Comparison of ENCODE assay signal across 18 cellular contexts in genomic region chr15:72733941-72734738, GRCh38. TPM values are rescaled to one million over a fixed set of nuclear protein-coding genes. Genes with fewer than 3 reads are reported as not detected.
DNase-seq lines count a peak whose midpoint lies in the region; ATAC-seq and TF ChIP-seq lines count a peak whose summit lies in the region.
"Had no signal": no experiment of that assay in that cellular context is flagged by ENCODE, and none has a peak within 500 bp of the region (broad histone marks: within the 10 kb centered on the region; RNA-seq: fewer than 3 reads in every experiment).

No MANE protein-coding gene starts in this region.

- TF ChIP-seq CTCF in endothelial cell (IDR thresholded peaks at IDR 0.05; ENCODE audit: unreplicated experiment) (no peak), progenitor cell of endocrine pancreas (IDR thresholded peaks at IDR 0.05; ENCODE audit: unreplicated experiment) (no peak)

- H3K4me1 Mint-ChIP-seq in activated CD4-positive, alpha-beta T cell treated with anti-CD3 and anti-CD28 coated beads, Interleukin-2, amount 10 ng/mL, durations not matched to agents 7 days and 5 days, result peaks cover 20% of the 10 kb centered on the region
- H3K4me1 Mint-ChIP-seq in endothelial cell (ENCODE audit: unreplicated experiment), result no peaks in the 10 kb centered on the region
- H3K4me1 Mint-ChIP-seq in progenitor cell of endocrine pancreas (ENCODE audit: low read depth), result peaks cover 7% of the 10 kb centered on the region

- peak overlapping the region; percentile 36 for H3K27ac Mint-ChIP-seq in activated CD4-positive, alpha-beta T cell treated with anti-CD3 and anti-CD28 coated beads, Interleukin-2, amount 10 ng/mL, durations not matched to agents 7 days and 5 days
- H3K27ac Mint-ChIP-seq in endothelial cell (ENCODE audit: unreplicated experiment) (peak overlapping the region; percentile 38), progenitor cell of endocrine pancreas (peak overlapping the region; percentile 54)
- H3K27ac Mint-ChIP-seq: HFFc6 had no signal

- H3K4me3 Mint-ChIP-seq in activated CD4-positive, alpha-beta T cell treated with anti-CD3 and anti-CD28 coated beads, Interleukin-2, amount 10 ng/mL, durations not matched to agents 7 days and 5 days, result no peak overlapping the region
- H3K4me3 Mint-ChIP-seq in endothelial cell (ENCODE audit: unreplicated experiment) (no peak overlapping the region), progenitor cell of endocrine pancreas (ENCODE audit: low read depth) (no peak overlapping the region)
- H3K4me3 Mint-ChIP-seq: CD14-positive monocyte, HFFc6 had no signal

- H3K27me3 Mint-ChIP-seq in activated CD4-positive, alpha-beta T cell treated with anti-CD3 and anti-CD28 coated beads, Interleukin-2, amount 10 ng/mL, durations not matched to agents 7 days and 5 days, result no peaks in the 10 kb centered on the region
- H3K27me3 Mint-ChIP-seq in endothelial cell (ENCODE audit: unreplicated experiment) (no peaks in the 10 kb centered on the region), progenitor cell of endocrine pancreas (no peaks in the 10 kb centered on the region)

- no peak for ATAC-seq in HG03039 (IDR thresholded peaks at IDR 0.05; ENCODE audit: unreplicated experiment)

- H3K36me3 Mint-ChIP-seq in activated CD4-positive, alpha-beta T cell treated with anti-CD3 and anti-CD28 coated beads, Interleukin-2, amount 10 ng/mL, durations not matched to agents 7 days and 5 days (ENCODE audit: low read depth), result peaks cover 47% of the 10 kb centered on the region
- H3K36me3 Mint-ChIP-seq in endothelial cell (ENCODE audit: low read depth, unreplicated experiment) (peaks cover 17% of the 10 kb centered on the region), progenitor cell of endocrine pancreas (ENCODE audit: insufficient read depth) (peaks cover 18% of the 10 kb centered on the region)

- CTCF ChIA-PET in activated CD4-positive, alpha-beta T cell treated with anti-CD3 and anti-CD28 coated beads, Interleukin-2, amount 10 ng/mL, durations not matched to agents 7 days and 5 days (lab: Charles Lee), result interaction anchor here (1.9 to 2.6 kb wide), 3 partner anchors 7 to 12 kb away, joined by 7 to 12 read pairs (median 7); no protein-coding TSS in a partner anchor

- POLR2A ChIA-PET in activated CD4-positive, alpha-beta T cell treated with anti-CD3 and anti-CD28 coated beads, Interleukin-2, amount 10 ng/mL, durations not matched to agents 7 days and 5 days (lab: Charles Lee), result no interaction called here

- H3K9me3 Mint-ChIP-seq in activated CD4-positive, alpha-beta T cell treated with anti-CD3 and anti-CD28 coated beads, Interleukin-2, amount 10 ng/mL, durations not matched to agents 7 days and 5 days, result peaks cover 5% of the 10 kb centered on the region
- H3K9me3 Mint-ChIP-seq in endothelial cell (ENCODE audit: unreplicated experiment), result no peaks in the 10 kb centered on the region
- no peaks in the 10 kb centered on the region for H3K9me3 Mint-ChIP-seq in progenitor cell of endocrine pancreas (ENCODE audit: low read depth)
- H3K9me3 Mint-ChIP-seq: CD14-positive monocyte, HFFc6 had no signal

- DNase-seq in activated CD4-positive, alpha-beta T cell treated with anti-CD3 and anti-CD28 coated beads, Interleukin-2, amount 10 ng/mL, durations not matched to agents 7 days and 5 days, result no peak
- no peak for DNase-seq in activated CD4-positive, alpha-beta T cell treated with anti-CD3 and anti-CD28 coated beads for 4 hours
- peak; percentile 8 for DNase-seq in NCI-H146 treated with DMSO at 0.1 percent for 48 hours (lab: John Stamatoyannopoulos, UW; ENCODE audit: unreplicated experiment)
- DNase-seq in endothelial cell (ENCODE audit: low spot score), result no peak
- DNase-seq in progenitor cell of endocrine pancreas (ENCODE audit: low spot score, unreplicated experiment), result no peak
- no peak for DNase-seq in NOMO-1 (lab: John Stamatoyannopoulos, UW; ENCODE audit: unreplicated experiment in 2 of 2)
- DNase-seq in kidney tubule cell (ENCODE audit: low spot score), result no peak
- DNase-seq: HFFc6, Karpas-422, NCI-H1436 treated with DMSO at 0.1 percent for 48 hours, NCI-H2107, NCI-H226, NCI-H69, SK-N-SH had no signal

RNA-seq across cellular contexts. Expression of gene BBS4, which starts 48.1 kb away (rescaled TPM):
- 10 to 100 TPM; 10.0 to 13.1 TPM for total RNA-seq in activated CD4-positive, alpha-beta T cell treated with anti-CD3 and anti-CD28 coated beads, Interleukin-2, amount 10 ng/mL, durations not matched to agents 7 days and 5 days
- total RNA-seq in endothelial cell (ENCODE audit: unreplicated experiment) (17.0 TPM), progenitor cell of endocrine pancreas (33.8 and 35.4 TPM in 2 replicates)

RNA-seq across cellular contexts. Expression of gene HIGD2B, which starts 48.2 kb away (rescaled TPM):
- not detected for total RNA-seq in activated CD4-positive, alpha-beta T cell treated with anti-CD3 and anti-CD28 coated beads, Interleukin-2, amount 10 ng/mL, durations not matched to agents 7 days and 5 days
- total RNA-seq in endothelial cell (ENCODE audit: unreplicated experiment), result not detected
- total RNA-seq in progenitor cell of endocrine pancreas, result not detected in 2 replicates
- total RNA-seq: Daoy, H4, HFFc6 had no signal

RNA-seq across cellular contexts. Expression of gene ADPGK, which starts 49.4 kb away (rescaled TPM):
- 10 to 100 TPM; 91.4 to 94.2 TPM for total RNA-seq in activated CD4-positive, alpha-beta T cell treated with anti-CD3 and anti-CD28 coated beads, Interleukin-2, amount 10 ng/mL, durations not matched to agents 7 days and 5 days
- 42.0 TPM for total RNA-seq in endothelial cell (ENCODE audit: unreplicated experiment)
- total RNA-seq in progenitor cell of endocrine pancreas, result 46.5 and 52.6 TPM in 2 replicates
